18 cellular contexts compared by ENCODE assay signal in the genomic region with DNA sequence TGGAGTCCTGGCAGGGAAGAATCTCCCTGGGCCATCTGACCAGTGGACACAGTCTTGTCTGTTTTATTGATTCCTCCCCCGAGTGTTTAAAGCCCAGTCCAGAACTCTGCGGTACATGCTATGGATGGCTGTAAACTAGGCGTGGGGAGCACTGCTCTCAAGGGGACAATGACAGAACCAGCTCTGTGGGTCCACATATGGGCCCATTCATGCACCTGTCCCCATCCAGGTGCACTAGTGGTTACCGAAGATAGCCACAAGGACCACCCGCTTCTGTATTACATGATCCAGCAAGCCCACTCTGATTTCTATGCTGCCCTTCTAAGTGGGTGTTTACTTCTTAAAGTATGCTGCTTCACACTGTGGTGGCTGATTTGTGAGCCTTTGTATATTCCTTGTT.
"Had no signal": no experiment of that assay in that cellular context is flagged by ENCODE, and none has a peak within 500 bp of the region (broad histone marks: within the 10 kb centered on the region; RNA-seq: fewer than 3 reads in every experiment).

No MANE protein-coding gene starts in this region.

- H3K4me3 ChIP-seq: dorsolateral prefrontal cortex, gastrocnemius medialis, lower lobe of right lung, right lobe of liver, stomach, thyroid gland, vagina had no signal

- H3K27me3 Mint-ChIP-seq: progenitor cell of endocrine pancreas had no signal

- H3K27ac ChIP-seq: gastrocnemius medialis, lower lobe of right lung, neutrophil, parathyroid adenoma, right lobe of liver, stomach, thyroid gland, vagina had no signal

- H3K36me3 Mint-ChIP-seq: natural killer cell had no signal

- H3K4me1 Mint-ChIP-seq: natural killer cell had no signal

- H3K9me3 ChIP-seq: gastrocnemius medialis, lower lobe of right lung, neutrophil, right lobe of liver, stomach, thyroid gland, vagina had no signal

- H3K27ac Mint-ChIP-seq: natural killer cell, progenitor cell of endocrine pancreas had no signal

- H3K79me2 ChIP-seq: parathyroid adenoma had no signal

- H3K27me3 ChIP-seq: dorsolateral prefrontal cortex, gastrocnemius medialis, neutrophil, right lobe of liver, stomach, thyroid gland, vagina had no signal

- H3K36me3 ChIP-seq: neutrophil, right lobe of liver had no signal

- ATAC-seq: gastrocnemius medialis, left ventricle myocardium superior, lower lobe of right lung, natural killer cell, right lobe of liver had no signal

- H3K9me3 Mint-ChIP-seq: natural killer cell had no signal

- H2AFZ ChIP-seq: parathyroid adenoma had no signal

- H3K9ac ChIP-seq: parathyroid adenoma had no signal

- DNase-seq: dorsolateral prefrontal cortex; effector CD4-positive, alpha-beta T cell; gastrocnemius medialis; left ventricle myocardium superior; lower lobe of right lung; natural killer cell; right lobe of liver; small intestine; stimulated activated CD4-positive, alpha-beta T cell treated with anti-CD3 and anti-CD28 coated beads, Interleukin-15, amount 100 ng/mL, for 24 hours; stimulated activated CD4-positive, alpha-beta T cell treated with anti-CD3 and anti-CD28 coated beads, Interleukin-2, amount 100 ng/mL, for 48 hours; stimulated activated naive CD4-positive, alpha-beta T cell treated with Interleukin-2 at 50 U/mL for 16 hours; stomach; trophoblast cell had no signal

- H3K4me1 ChIP-seq: gastrocnemius medialis, lower lobe of right lung, right lobe of liver, stomach, vagina had no signal

- H3K4me3 Mint-ChIP-seq: natural killer cell had no signal
